In the genomic region with DNA sequence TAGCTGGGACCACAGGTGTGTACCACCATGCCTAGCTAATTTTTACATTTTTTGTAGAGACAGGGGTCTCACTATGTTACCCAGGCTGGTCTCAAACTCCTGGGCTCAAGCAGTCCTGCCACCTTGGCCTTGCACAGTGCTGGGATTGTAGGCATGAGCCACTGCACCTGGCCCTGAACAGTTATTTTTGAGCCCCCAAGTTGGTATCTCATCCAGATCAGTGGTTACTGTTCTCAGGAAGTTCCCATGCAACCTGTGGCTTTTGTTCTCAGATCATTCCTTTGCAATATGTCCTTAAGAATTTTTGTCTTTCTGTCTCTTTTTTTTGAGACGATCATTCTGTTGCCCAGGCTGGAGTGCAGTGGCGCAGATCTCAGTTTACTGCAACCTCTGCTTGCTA, we compare ENCODE assay signal across 24 cellular contexts. TPM values are rescaled to one million over a fixed set of nuclear protein-coding genes. Genes with fewer than 3 reads are reported as not detected.
DNase-seq lines count a peak whose midpoint lies in the region; ATAC-seq and TF ChIP-seq lines count a peak whose summit lies in the region.
"Had no signal": no experiment of that assay in that cellular context is flagged by ENCODE, and none has a peak within 500 bp of the region (broad histone marks: within the 10 kb centered on the region; RNA-seq: fewer than 3 reads in every experiment).

No MANE protein-coding gene starts in this region.

- H3K27me3 Mint-ChIP-seq in activated T-cell treated with anti-CD3 and anti-CD28 coated beads, Interleukin-2, amount 50 U/mL, for 72 hours (ENCODE audit: low read depth) = no peaks in the 10 kb centered on the region
- no peaks in the 10 kb centered on the region for H3K27me3 Mint-ChIP-seq in activated B cell treated with CpG ODN at 0.5 μM for 24 hours

- dilution Hi-C loops in mammary epithelial cell (cut with HindIII; ENCODE audit: low sequenced_read_pairs) = no loop called here

- TF ChIP-seq CTCF in DND-41 (IDR thresholded peaks at IDR 0.05; ENCODE audit: borderline replicate concordance, extremely low read depth, low read length, poor library complexity, severe bottlenecking) (no peak), KMS-11 (conservative IDR thresholded peaks at IDR 0.05; ENCODE audit: low read depth, low read length) (no peak), activated B cell treated with CpG ODN at 0.5 μM for 24 hours (IDR thresholded peaks at IDR 0.05) (no peak), mammary epithelial cell (conservative IDR thresholded peaks at IDR 0.05 in 1 of 2, IDR thresholded peaks at IDR 0.05 in 1 of 2; ENCODE audit: extremely low read depth in 1 of 2, insufficient read depth in 1 of 2, low read depth in 1 of 2, low read length in 2 of 2) (no peak), esophagus squamous epithelium (IDR thresholded peaks at IDR 0.05) (no peak)

- H3K79me2 ChIP-seq in DND-41 (ENCODE audit: insufficient read depth, low read length) (peaks cover 92% of the 10 kb centered on the region), KMS-11 (ENCODE audit: insufficient read depth, low read depth) (peaks cover 15% of the 10 kb centered on the region; the same call in 1 of the 2 replicates), mammary epithelial cell (ENCODE audit: insufficient read depth, low read length) (peaks cover 3% of the 10 kb centered on the region)

- no peak for TF ChIP-seq POLR2A in esophagus squamous epithelium (IDR thresholded peaks at IDR 0.05)

- in situ Hi-C loops in mammary epithelial cell (cut with MboI; ENCODE audit: low sequenced_read_pairs in 2 of 2) = no loop called here

- H3K9ac ChIP-seq in DND-41 (ENCODE audit: low read depth, low read length) = peak overlapping the region; percentile 54
- peak overlapping the region; percentile 3; the same call in 1 of the 2 replicates for H3K9ac ChIP-seq in KMS-11
- H3K9ac ChIP-seq in mammary epithelial cell (ENCODE audit: insufficient read depth, low read length) = no peak overlapping the region

- H3K36me3 Mint-ChIP-seq in activated T-cell treated with anti-CD3 and anti-CD28 coated beads, Interleukin-2, amount 50 U/mL, for 72 hours (ENCODE audit: insufficient read depth in 2 of 2) = peaks cover 3 to 16% of the 10 kb centered on the region in 2 donors
- H3K36me3 Mint-ChIP-seq in activated B cell treated with CpG ODN at 0.5 μM for 24 hours (ENCODE audit: low read depth) = peaks cover 66% of the 10 kb centered on the region

- H3K4me3 Mint-ChIP-seq in activated T-cell treated with anti-CD3 and anti-CD28 coated beads, Interleukin-2, amount 50 U/mL, for 72 hours = no peak overlapping the region
- no peak overlapping the region for H3K4me3 Mint-ChIP-seq in activated B cell treated with CpG ODN at 0.5 μM for 24 hours

- H3K4me2 ChIP-seq in DND-41 (ENCODE audit: insufficient read depth, low read length) = peak overlapping the region; percentile 54
- H3K4me2 ChIP-seq in KMS-11 = peak overlapping the region; percentile 94
- no peak overlapping the region for H3K4me2 ChIP-seq in mammary epithelial cell (ENCODE audit: insufficient read depth, low read depth, low read length)

- H4K20me1 ChIP-seq in DND-41 (ENCODE audit: insufficient read depth, low read length) = no peaks in the 10 kb centered on the region
- no peaks in the 10 kb centered on the region for H4K20me1 ChIP-seq in KMS-11 (ENCODE audit: insufficient read depth)
- no peaks in the 10 kb centered on the region for H4K20me1 ChIP-seq in mammary epithelial cell (ENCODE audit: insufficient read depth, low read length)

- DNase-seq in activated T-cell treated with anti-CD3 and anti-CD28 coated beads, Interleukin-2, amount 50 U/mL, for 72 hours = no peak
- DNase-seq in activated T-cell treated with anti-CD3 and anti-CD28 coated beads, Interleukin-2, amount 50 U/mL, for 48 hours = no peak
- DNase-seq in DND-41 (peak; percentile 85), activated B cell treated with CpG ODN at 0.5 μM for 24 hours (no peak), mammary epithelial cell (no peak), NCI-H748 (lab: John Stamatoyannopoulos, UW; ENCODE audit: unreplicated experiment) (no peak), esophagus squamous epithelium (lab: John Stamatoyannopoulos, UW) (no peak)
- DNase-seq: BE2C, Caco-2, GDM1, KG1, MV-4-11, NCI-H1105 treated with DMSO at 0.1 percent for 48 hours, NCI-H2029 treated with DMSO at 0.1 percent for 48 hours, NCI-H226, NCI-H510A treated with DMSO at 0.1 percent for 48 hours, NCI-H774, Peyer's patch had no signal

- H3K4me3 ChIP-seq in DND-41 (ENCODE audit: low read depth in 1 of 2, low read length in 2 of 2) (peak overlapping the region in 1 of 2 experiments; percentile 23; a peak in 1 of 4 replicates), KMS-11 (IDR thresholded peaks at IDR 0.05; ENCODE audit: insufficient read depth, low read depth, low read length) (no peak overlapping the region), mammary epithelial cell (replicated peaks in 1 of 3; ENCODE audit: insufficient read depth in 1 of 3, low read depth in 2 of 3, low read length in 3 of 3) (no peak overlapping the region), esophagus squamous epithelium (no peak overlapping the region)
- H3K4me3 ChIP-seq: Peyer's patch, SJSA1 had no signal

- WGBS in mammary epithelial cell (ENCODE audit: low coverage, missing lambda C conversion rate) = 74% methylated on average over 2 of the region's 2 CpGs
- 100% methylated on average over 2 of the region's 2 CpGs; no CpG with 5 or more reads in 1 of the 2 donors for WGBS in esophagus squamous epithelium, 2 donors

- no peaks in the 10 kb centered on the region for H3K9me3 ChIP-seq in DND-41 (ENCODE audit: insufficient read depth, low read length, severe bottlenecking)
- H3K9me3 ChIP-seq in mammary epithelial cell (replicated peaks; ENCODE audit: insufficient read depth, low read length) = no peaks in the 10 kb centered on the region
- H3K9me3 ChIP-seq in esophagus squamous epithelium = no peaks in the 10 kb centered on the region
- H3K9me3 ChIP-seq: BE2C, Caco-2, Peyer's patch, SJSA1 had no signal

- peaks cover 89% of the 10 kb centered on the region for H3K36me3 ChIP-seq in DND-41 (ENCODE audit: insufficient read depth, low read length)
- no peaks in the 10 kb centered on the region for H3K36me3 ChIP-seq in KMS-11 (ENCODE audit: insufficient read depth)
- peaks cover 37% of the 10 kb centered on the region for H3K36me3 ChIP-seq in mammary epithelial cell (ENCODE audit: insufficient read depth, low read length)
- H3K36me3 ChIP-seq in esophagus squamous epithelium = peaks cover 6 to 100% (median 24%) of the 10 kb centered on the region in 3 donors

- H3K27ac ChIP-seq in DND-41 (ENCODE audit: low read length) = peak overlapping the region; percentile 96
- peak overlapping the region; percentile 83 for H3K27ac ChIP-seq in KMS-11
- no peak overlapping the region for H3K27ac ChIP-seq in mammary epithelial cell (ENCODE audit: insufficient read depth, low read depth, low read length)
- no peak overlapping the region for H3K27ac ChIP-seq in esophagus squamous epithelium
- H3K27ac ChIP-seq: HL-60, Peyer's patch, SJSA1 had no signal

- BruUV-seq in mammary epithelial cell (replicated peaks; lab: Mats Ljungman, UMichigan) = no TSS peak

- H3K27ac Mint-ChIP-seq in activated T-cell treated with anti-CD3 and anti-CD28 coated beads, Interleukin-2, amount 50 U/mL, for 72 hours = peak overlapping the region; percentile 34
- H3K27ac Mint-ChIP-seq in activated B cell treated with CpG ODN at 0.5 μM for 24 hours = peak overlapping the region; percentile 37

- no peak overlapping the region for H2AFZ ChIP-seq in DND-41 (ENCODE audit: low read depth, low read length)
- no peak overlapping the region for H2AFZ ChIP-seq in KMS-11 (ENCODE audit: low read depth)
- no peak overlapping the region for H2AFZ ChIP-seq in mammary epithelial cell (ENCODE audit: low read depth, low read length)

- intact Hi-C loops in activated B cell treated with CpG ODN at 0.5 μM for 24 hours (cut with micrococcal nuclease) (loop anchor here (5.0 kb wide), 2 partner anchors 172 to 187 kb away; no protein-coding TSS in a partner anchor), mammary epithelial cell (cut with micrococcal nuclease) (no loop called here), esophagus squamous epithelium (cut with DNase I) (no loop called here)

- H3K4me1 ChIP-seq in DND-41 (ENCODE audit: insufficient read depth, low read length) (peaks cover 99% of the 10 kb centered on the region), KMS-11 (ENCODE audit: low read depth, poor library complexity, severe bottlenecking) (peaks cover 90% of the 10 kb centered on the region), mammary epithelial cell (ENCODE audit: insufficient read depth, low read length) (no peaks in the 10 kb centered on the region), esophagus squamous epithelium (no peaks in the 10 kb centered on the region)
- H3K4me1 ChIP-seq: BE2C, Caco-2, Peyer's patch, SJSA1 had no signal

- H3K4me1 Mint-ChIP-seq in activated T-cell treated with anti-CD3 and anti-CD28 coated beads, Interleukin-2, amount 50 U/mL, for 72 hours (ENCODE audit: low read depth) = no peaks in the 10 kb centered on the region
- H3K4me1 Mint-ChIP-seq in activated B cell treated with CpG ODN at 0.5 μM for 24 hours = peaks cover 54% of the 10 kb centered on the region

- no peaks in the 10 kb centered on the region for H3K27me3 ChIP-seq in DND-41 (ENCODE audit: insufficient read depth, low read length, poor library complexity)
- H3K27me3 ChIP-seq in KMS-11 (ENCODE audit: insufficient read depth, low read depth) = no peaks in the 10 kb centered on the region
- H3K27me3 ChIP-seq in mammary epithelial cell (ENCODE audit: insufficient read depth, low read length) = no peaks in the 10 kb centered on the region
- no peaks in the 10 kb centered on the region for H3K27me3 ChIP-seq in esophagus squamous epithelium
- H3K27me3 ChIP-seq: BE2C, Peyer's patch, SJSA1 had no signal

- H3K9me3 Mint-ChIP-seq in activated T-cell treated with anti-CD3 and anti-CD28 coated beads, Interleukin-2, amount 50 U/mL, for 72 hours = no peaks in the 10 kb centered on the region
- H3K9me3 Mint-ChIP-seq in activated B cell treated with CpG ODN at 0.5 μM for 24 hours = no peaks in the 10 kb centered on the region

- POLR2A ChIA-PET in activated B cell treated with CpG ODN at 0.5 μM for 24 hours (lab: Charles Lee) = no interaction called here

- CTCF ChIA-PET in activated B cell treated with CpG ODN at 0.5 μM for 24 hours (lab: Charles Lee) = no interaction called here
- CTCF ChIA-PET in mammary epithelial cell (lab: Charles Lee; ENCODE audit: low non-redundant PET) = no interaction called here

- no peak for ATAC-seq in activated T-cell treated with anti-CD3 and anti-CD28 coated beads, Interleukin-2, amount 50 U/mL, for 72 hours (replicated peaks in 1 of 2)
- ATAC-seq in DND-41 (ENCODE audit: insufficient read depth, low read depth) = peak; percentile 85
- no peak for ATAC-seq in activated B cell treated with CpG ODN at 0.5 μM for 24 hours (ENCODE audit: low read depth)
- ATAC-seq: HCT116, HepG2, Right ventricle myocardium inferior had no signal

RNA-seq across cellular contexts. Expression of a gene that starts 7.7 kb away (rescaled TPM):
- total RNA-seq in activated T-cell treated with anti-CD3 and anti-CD28 coated beads, Interleukin-2, amount 50 U/mL, for 72 hours = 10 to 100 TPM in 1 of 2 donors, 1 to 10 TPM in 1; 7.7 to 11.7 TPM
- total RNA-seq in activated B cell treated with CpG ODN at 0.5 μM for 24 hours = 10.3 and 10.6 TPM in 2 replicates
- 1 to 10 TPM; 4.7 to 4.8 TPM for total RNA-seq in mammary epithelial cell
- 2.2 TPM for polyA plus RNA-seq in mammary epithelial cell
- polyA minus RNA-seq in mammary epithelial cell = not detected
- 1 to 10 TPM; 4.2 to 9.2 (median 6.5) TPM for total RNA-seq in esophagus squamous epithelium

RNA-seq across cellular contexts. Expression of a gene that starts 59.6 kb away (rescaled TPM):
- total RNA-seq in activated T-cell treated with anti-CD3 and anti-CD28 coated beads, Interleukin-2, amount 50 U/mL, for 72 hours = 10 to 100 TPM; 57.7 to 58.8 TPM
- 66.7 and 68.5 TPM in 2 replicates for total RNA-seq in activated B cell treated with CpG ODN at 0.5 μM for 24 hours
- 10 to 100 TPM; 56.1 to 89.9 TPM for total RNA-seq in mammary epithelial cell
- 9.9 TPM for polyA plus RNA-seq in mammary epithelial cell
- polyA minus RNA-seq in mammary epithelial cell = 55.4 TPM
- 10 to 100 TPM; 36.8 to 69.6 (median 52.2) TPM for total RNA-seq in esophagus squamous epithelium

Comparison
In these comparisons a context has a peak if more than half of its experiments do, and no peak if none do; other contexts are left out.
1. H3K27ac ChIP-seq: peak in DND-41 (single experiment) and KMS-11 (single experiment); none in mammary epithelial cell (single experiment) and esophagus squamous epithelium (0 of 4).